8 cellular contexts compared by ENCODE assay signal in the genomic region with DNA sequence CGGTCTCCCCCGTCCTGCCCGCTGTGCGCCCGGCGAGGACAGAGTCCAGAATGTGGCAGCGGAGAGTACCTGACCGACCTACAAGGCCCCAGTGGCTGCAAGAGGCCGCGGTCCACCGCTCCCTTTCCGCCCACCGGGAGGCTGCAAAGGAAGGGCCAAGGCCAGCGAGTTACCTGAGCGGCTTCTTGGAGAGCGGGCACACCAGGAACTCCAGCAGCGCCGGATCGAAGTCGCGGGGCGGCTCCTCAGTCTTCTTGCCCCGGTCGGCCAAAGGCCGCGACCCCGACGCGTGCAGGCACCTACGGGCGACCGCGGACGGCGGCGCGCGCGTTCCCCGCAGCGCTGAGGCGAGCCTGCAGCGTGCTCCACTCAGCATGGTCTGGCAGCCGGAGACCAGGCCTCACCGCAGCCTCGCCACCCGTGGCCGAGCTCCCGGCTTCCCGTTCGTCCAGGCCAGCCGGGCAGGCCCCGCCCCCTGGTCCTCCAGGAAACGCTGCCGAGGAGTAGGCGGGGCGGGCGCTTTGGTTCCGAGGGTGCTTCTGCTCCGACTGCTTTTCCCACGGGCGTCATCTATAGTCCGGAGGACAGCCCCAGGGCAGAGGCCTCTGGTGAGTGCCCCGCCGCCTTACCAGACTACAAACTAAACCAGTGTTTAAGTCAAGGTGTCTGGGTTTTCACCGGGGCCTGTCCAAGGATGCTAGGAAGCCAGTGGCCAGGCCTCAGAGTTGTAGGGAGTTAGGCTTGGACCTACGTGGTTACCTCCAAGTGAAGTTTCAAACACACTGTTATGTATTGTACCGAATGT.
A peak's percentile ranks its signal among the peaks of the same experiment; 100 is the strongest.
DNase-seq lines count a peak whose midpoint lies in the region; ATAC-seq and TF ChIP-seq lines count a peak whose summit lies in the region.

A gene with protein sequence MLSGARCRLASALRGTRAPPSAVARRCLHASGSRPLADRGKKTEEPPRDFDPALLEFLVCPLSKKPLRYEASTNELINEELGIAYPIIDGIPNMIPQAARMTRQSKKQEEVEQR (minus strand): TSS at position 452 of the 805 bp plus-strand sequence. CDS start 76 bp downstream, at position 376.

- H3K4me3 ChIP-seq in AG09309 (ENCODE audit: control insufficient read depth, low read depth, low read length): peak within 1 kb of the TSS; percentile 93

- ATAC-seq in GM19023 (IDR thresholded peaks at IDR 0.05; ENCODE audit: unreplicated experiment) (peak; percentile 77), HG03196 (IDR thresholded peaks at IDR 0.05; ENCODE audit: unreplicated experiment) (peak; percentile 89)

- DNase-seq in AG09309 (ENCODE audit: low read depth) (peak; percentile 68), NCI-H226 (peak; percentile 91), inferior parietal cortex (ENCODE audit: extremely low spot score) (peak; percentile 91)
- DNase-seq in activated CD4-positive, CD25-positive, alpha-beta regulatory T cell (lab: John Stamatoyannopoulos, UW): peak; percentile 37 to 53 (median 44)
- peak; percentile 56 for DNase-seq in central memory CD4-positive, alpha-beta T cell
- DNase-seq in stimulated activated CD4-positive, alpha-beta T cell treated with anti-CD3 and anti-CD28 coated beads, Interleukin-12 subunit alpha, Interleukin-12 subunit beta, amount 100 ng/mL, for 24 hours (ENCODE audit: low read depth in 2 of 2): peak; percentile 71 to 91

- TF ChIP-seq CTCF in AG09309 (IDR thresholded peaks at IDR 0.05; ENCODE audit: control insufficient read depth, insufficient read depth, low read depth, low read length, missing control alignments): no peak

Comparison
In these comparisons a context has a peak if more than half of its experiments do, and no peak if none do; other contexts are left out.
1. Peak in every context shown above with its lines: DNase-seq, ATAC-seq and H3K4me3 ChIP-seq.